Comparison of ENCODE assay signal across 8 cellular contexts in the genomic region with DNA sequence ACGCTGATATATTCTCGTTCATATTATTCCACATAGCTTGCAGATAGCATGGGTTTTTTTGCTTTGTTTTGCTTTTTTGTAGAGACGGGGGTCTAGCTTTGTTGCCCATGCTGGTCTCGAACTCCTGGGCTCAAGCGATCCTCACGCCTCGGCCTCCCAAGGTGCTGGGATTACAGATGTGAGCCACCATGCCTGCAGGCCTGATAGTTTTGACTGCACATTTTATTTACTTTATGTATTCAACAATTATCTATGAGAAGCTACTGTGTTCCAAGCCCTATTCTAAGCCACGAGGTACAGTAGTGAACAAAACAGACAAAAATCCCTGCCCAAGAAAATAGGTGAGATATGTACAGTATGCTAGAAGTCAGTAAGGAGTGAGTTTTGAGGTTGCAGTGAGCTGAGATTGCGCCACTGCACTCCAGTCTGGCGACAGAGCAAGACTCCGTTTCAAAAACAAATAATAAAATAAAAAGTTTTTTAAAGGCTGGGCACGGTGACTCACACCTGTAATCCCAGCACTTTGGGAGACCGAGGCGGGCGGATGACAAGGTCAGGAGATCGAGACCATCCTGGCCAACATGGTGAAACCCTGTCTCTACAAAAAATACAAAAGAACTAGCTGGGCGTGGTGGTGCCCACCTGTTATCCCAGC. TPM values are rescaled to one million over a fixed set of nuclear protein-coding genes. Genes with fewer than 3 reads are reported as not detected.
DNase-seq lines count a peak whose midpoint lies in the region; ATAC-seq, FAIRE-seq and TF ChIP-seq lines count a peak whose summit lies in the region.
"Not testable (repeated sequence)": the region's sequence is repeated elsewhere in the genome, so short reads cannot be mapped to it uniquely, and the experiment has no call there.

No MANE protein-coding gene starts in this region.

- peaks cover 45% of the 10 kb centered on the region for H3K4me1 ChIP-seq in A549
- H3K4me1 ChIP-seq in PC-9 (replicated peaks; ENCODE audit: insufficient read depth), result peaks cover 48% of the 10 kb centered on the region
- peaks cover 7 to 56% (median 43%) of the 10 kb centered on the region in 12 donors for H3K4me1 ChIP-seq in heart left ventricle
- peaks cover 40% of the 10 kb centered on the region for H3K4me1 ChIP-seq in muscle layer of colon (ENCODE audit: insufficient read depth, low read length)
- H3K4me1 ChIP-seq in skeletal muscle tissue (ENCODE audit: control insufficient read depth in 3 of 3, insufficient read depth in 3 of 3, low read length in 3 of 3), result peaks cover 29 to 38% (median 34%) of the 10 kb centered on the region in 3 donors

- not testable (repeated sequence) for H3K27me3 ChIP-seq in PC-9 (ENCODE audit: insufficient read depth, low read depth); heart left ventricle; muscle layer of colon (ENCODE audit: control insufficient read depth in 1 of 2, insufficient read depth in 2 of 2, low read length in 2 of 2); skeletal muscle tissue (ENCODE audit: control insufficient read depth in 3 of 3, insufficient read depth in 3 of 3, low read length in 3 of 3)

- not testable (repeated sequence) for H3K9me2 ChIP-seq in PC-9 (ENCODE audit: insufficient read depth)

- not testable (repeated sequence) for ATAC-seq in A549; activated T-cell treated with anti-CD3 and anti-CD28 coated beads, Interleukin-2, amount 50 U/mL, for 72 hours (replicated peaks in 1 of 2); central memory CD8-positive, alpha-beta T cell (replicated peaks; ENCODE audit: extremely low read depth, poor library complexity, severe bottlenecking); heart left ventricle

- intact Hi-C loops in PC-9 (cut with micrococcal nuclease; ENCODE audit: unreplicated experiment), result loop anchor here (1.0 to 2.0 kb wide), 4 partner anchors 33 to 69 kb away; no protein-coding TSS in a partner anchor
- intact Hi-C loops in heart left ventricle (cut with DNase I), result loop anchor here in 8 of 10 donors (1.0 to 5.0 kb wide), 6 partner anchors 32 to 65 kb away; no protein-coding TSS in a partner anchor

- H3K4me2 ChIP-seq in A549 (peak overlapping the region; percentile 96), PC-9 (peak overlapping the region; percentile 87)

- H3K9me3 Mint-ChIP-seq in activated T-cell treated with anti-CD3 and anti-CD28 coated beads, Interleukin-2, amount 50 U/mL, for 72 hours; central memory CD8-positive, alpha-beta T cell: not testable (repeated sequence)

- TF ChIP-seq CTCF in A549 (IDR thresholded peaks at IDR 0.05); HFF-Myc (IDR thresholded peaks at IDR 0.05; ENCODE audit: low read depth, low read length, missing control alignments); PC-9 (conservative IDR thresholded peaks at IDR 0.05); heart left ventricle (IDR thresholded peaks at IDR 0.05): not testable (repeated sequence)

- H3K4me3 Mint-ChIP-seq in activated T-cell treated with anti-CD3 and anti-CD28 coated beads, Interleukin-2, amount 50 U/mL, for 72 hours, result peak overlapping the region; percentile 90
- H3K4me3 Mint-ChIP-seq in central memory CD8-positive, alpha-beta T cell, result peak overlapping the region; percentile 93

- H3K36me3 ChIP-seq in PC-9 (ENCODE audit: low read depth) (peaks cover 12% of the 10 kb centered on the region), heart left ventricle (peaks cover 0 to 19% (median 11%) of the 10 kb centered on the region in 9 donors)
- not testable (repeated sequence) for H3K36me3 ChIP-seq in muscle layer of colon (ENCODE audit: insufficient read depth, low read length); skeletal muscle tissue (ENCODE audit: control insufficient read depth in 3 of 3, insufficient read depth in 3 of 3, low read length in 3 of 3)

- CTCF ChIA-PET in A549 (lab: Yijun Ruan, JAX) (interaction anchor here (0.8 to 3.6 kb wide), 22 partner anchors 9 to 181 kb away, joined by 3 to 28 read pairs (median 6); no protein-coding TSS in a partner anchor), PC-9 (lab: Charles Lee) (interaction anchor here (1.3 to 1.7 kb wide), 2 partner anchors 42 to 150 kb away, joined by 14 to 20 read pairs; a partner anchor contains a TSS)

- DNase-seq in A549 (ENCODE audit: low read depth in 1 of 2, low spot score in 1 of 2) (peak in 1 of 2 experiments; percentile 47), PC-9 (peak; percentile 48 to 77)
- not testable (repeated sequence) for DNase-seq in HFF-Myc (ENCODE audit: extremely low read depth, low read depth); activated T-cell treated with anti-CD3 and anti-CD28 coated beads, Interleukin-2, amount 50 U/mL, for 72 hours; central memory CD8-positive, alpha-beta T cell (ENCODE audit: low spot score in 2 of 2); heart left ventricle

- H3K27me3 Mint-ChIP-seq in activated T-cell treated with anti-CD3 and anti-CD28 coated beads, Interleukin-2, amount 50 U/mL, for 72 hours (ENCODE audit: low read depth); central memory CD8-positive, alpha-beta T cell: not testable (repeated sequence)

- H3K4me3 ChIP-seq in A549 (peak overlapping the region; percentile 96; the same call in 2 of the 3 replicates), HFF-Myc (replicated peaks; ENCODE audit: low read depth, low read length) (peak overlapping the region; percentile 81), PC-9 (peak overlapping the region; percentile 73; the same call in 1 of the 2 replicates), heart left ventricle (peak overlapping the region in 9 of 12 donors; percentile 67 to 100 (median 98)), muscle layer of colon (ENCODE audit: low read depth in 1 of 2, low read length in 2 of 2) (peak overlapping the region; percentile 74 to 99), skeletal muscle tissue (ENCODE audit: low read length in 3 of 3) (peak overlapping the region; percentile 80 to 96 (median 91))

- H3K27ac ChIP-seq in A549 (peak overlapping the region; percentile 100), PC-9 (peak overlapping the region; percentile 80), heart left ventricle (peak overlapping the region; percentile 93 to 100 (median 99)), muscle layer of colon (ENCODE audit: low read depth, low read length) (peak overlapping the region; percentile 96), skeletal muscle tissue (ENCODE audit: low read depth, low read length) (peak overlapping the region; percentile 99)

- H3K4me1 Mint-ChIP-seq in activated T-cell treated with anti-CD3 and anti-CD28 coated beads, Interleukin-2, amount 50 U/mL, for 72 hours (ENCODE audit: low read depth), result peaks cover 52% of the 10 kb centered on the region
- peaks cover 25% of the 10 kb centered on the region for H3K4me1 Mint-ChIP-seq in central memory CD8-positive, alpha-beta T cell

- peaks cover 36% of the 10 kb centered on the region for H3K79me2 ChIP-seq in PC-9 (ENCODE audit: low read depth)

- peaks cover 30% of the 10 kb centered on the region for H3F3A ChIP-seq in PC-9 (ENCODE audit: insufficient read depth, low read depth)

- 39% methylated on average over 17 of the region's 17 CpGs for WGBS in A549 (ENCODE audit: missing lambda C conversion rate)
- WGBS in heart left ventricle, 4 donors, result 77 to 82% (median 81%) methylated on average over 17 of the region's 17 CpGs

- not testable (repeated sequence) for H2AFZ ChIP-seq in PC-9

- not testable (repeated sequence) for TF ChIP-seq RAD21 in A549 (conservative IDR thresholded peaks at IDR 0.05 in 1 of 2, IDR thresholded peaks at IDR 0.05 in 1 of 2)

- not testable (repeated sequence) for TF ChIP-seq POLR2A in A549 (IDR thresholded peaks at IDR 0.05; ENCODE audit: low read length); heart left ventricle (IDR thresholded peaks at IDR 0.05)

- BruUV-seq in PC-9 (replicated peaks; lab: Mats Ljungman, UMichigan), result not testable (repeated sequence)

- not testable (repeated sequence) for H3K27ac Mint-ChIP-seq in activated T-cell treated with anti-CD3 and anti-CD28 coated beads, Interleukin-2, amount 50 U/mL, for 72 hours
- peak overlapping the region; percentile 89 for H3K27ac Mint-ChIP-seq in central memory CD8-positive, alpha-beta T cell (ENCODE audit: low read depth)

- POLR2A ChIA-PET in A549 (lab: Yijun Ruan, JAX), result interaction anchor here (0.6 to 2.6 kb wide), 7 partner anchors 9 to 66 kb away, joined by 3 to 18 read pairs (median 6); no protein-coding TSS in a partner anchor
- POLR2A ChIA-PET in PC-9 (lab: Charles Lee; ENCODE audit: unreplicated experiment), result interaction anchor here (0.5 to 1.1 kb wide), 5 partner anchors 13 to 242 kb away, joined by 3 to 16 read pairs (median 4); no protein-coding TSS in a partner anchor

- TF ChIP-seq EP300 in A549 (IDR thresholded peaks at IDR 0.05), result not testable (repeated sequence)

- H3K36me3 Mint-ChIP-seq in activated T-cell treated with anti-CD3 and anti-CD28 coated beads, Interleukin-2, amount 50 U/mL, for 72 hours (ENCODE audit: insufficient read depth in 2 of 2), result peaks cover 9 to 19% of the 10 kb centered on the region in 2 donors
- H3K36me3 Mint-ChIP-seq in central memory CD8-positive, alpha-beta T cell (ENCODE audit: insufficient read depth), result peaks cover 26% of the 10 kb centered on the region

- H4K20me1 ChIP-seq in PC-9 (ENCODE audit: insufficient read depth), result peaks cover 29% of the 10 kb centered on the region

- not testable (repeated sequence) for FAIRE-seq in A549 (lab: Jason Lieb, UNC)

- H3K9me3 ChIP-seq in A549; PC-9 (ENCODE audit: insufficient read depth, low read depth); heart left ventricle; muscle layer of colon (ENCODE audit: low read length); skeletal muscle tissue (ENCODE audit: control insufficient read depth in 3 of 3, low read length in 3 of 3): not testable (repeated sequence)

- peak overlapping the region; percentile 89 for H3K9ac ChIP-seq in muscle layer of colon (ENCODE audit: low read length)
- peak overlapping the region; percentile 94 to 98 (median 95) for H3K9ac ChIP-seq in skeletal muscle tissue (ENCODE audit: low read depth in 1 of 3, low read length in 3 of 3)

RNA-seq across cellular contexts. Expression of a gene that starts 1.3 kb away (rescaled TPM):
- polyA plus RNA-seq in A549 (2011; rRNA removed) (140 and 141 TPM in 2 replicates), A549 (2017; fragmentation: RNase III; extraction: RNeasy Plus Mini Kit Qiagen cat#74134 plus additional on column Dnase treatment) (295 to 306 TPM (median 302 TPM) in 3 replicates), heart left ventricle (100 to 1,000 TPM in 1 of 2 donors, 10 to 100 TPM in 1; 85.5 to 186 TPM)
- polyA plus RNA-seq in A549 (2012; cell fraction: cytosol; rRNA removed), result 45.1 and 50.9 TPM in 2 replicates
- 40.3 and 49.7 TPM in 2 replicates for polyA plus RNA-seq in A549 (2012; cell fraction: nucleus; rRNA removed)
- 131 and 145 TPM in 2 replicates for polyA minus RNA-seq in A549 (2011; rRNA and poly(A)+ RNA removed)
- total RNA-seq in PC-9 (2021) (206 and 250 TPM in 2 replicates), heart left ventricle (100 to 1,000 TPM; 141 to 282 (median 196) TPM), skeletal muscle tissue (86.1 TPM)
- 100 to 1,000 TPM; 107 to 120 TPM for total RNA-seq in activated T-cell treated with anti-CD3 and anti-CD28 coated beads, Interleukin-2, amount 50 U/mL, for 72 hours

RNA-seq across cellular contexts. Expression of a gene that starts 49.4 kb away (rescaled TPM):
- polyA plus RNA-seq in A549 (2011; rRNA removed), result 0.45 and 0.91 TPM in 2 replicates
- polyA plus RNA-seq in A549 (2012; cell fraction: cytosol; rRNA removed), result 1.1 and 1.4 TPM in 2 replicates
- 1.7 and 2.3 TPM in 2 replicates for polyA plus RNA-seq in A549 (2012; cell fraction: nucleus; rRNA removed)
- polyA plus RNA-seq in A549 (2017; fragmentation: RNase III; extraction: RNeasy Plus Mini Kit Qiagen cat#74134 plus additional on column Dnase treatment), result 0.79 to 1.0 TPM (median 1.0 TPM) in 3 replicates
- 0.66 and 0.92 TPM in 2 replicates for polyA minus RNA-seq in A549 (2011; rRNA and poly(A)+ RNA removed)
- total RNA-seq in PC-9 (2021), result 3.5 and 3.9 TPM in 2 replicates
- total RNA-seq in activated T-cell treated with anti-CD3 and anti-CD28 coated beads, Interleukin-2, amount 50 U/mL, for 72 hours, result 1 to 10 TPM in 1 of 2 donors, under 1 TPM in 1; 0.60 to 1.0 TPM
- 1 to 10 TPM in 1 of 9 donors, under 1 TPM in 8; 0.23 to 1.2 (median 0.67) TPM for total RNA-seq in heart left ventricle
- 1 to 10 TPM; 1.1 to 1.6 TPM for polyA plus RNA-seq in heart left ventricle
- total RNA-seq in skeletal muscle tissue, result 1.0 TPM

RNA-seq across cellular contexts. Expression of a gene that starts 57.6 kb away (rescaled TPM):
- 185 and 209 TPM in 2 replicates for polyA plus RNA-seq in A549 (2011; rRNA removed)
- 1,409 and 1,648 TPM in 2 replicates for polyA plus RNA-seq in A549 (2012; cell fraction: cytosol; rRNA removed)
- 1,259 and 1,748 TPM in 2 replicates for polyA plus RNA-seq in A549 (2012; cell fraction: nucleus; rRNA removed)
- polyA plus RNA-seq in A549 (2017; fragmentation: RNase III; extraction: RNeasy Plus Mini Kit Qiagen cat#74134 plus additional on column Dnase treatment), result 547 to 666 TPM (median 620 TPM) in 3 replicates
- 41.9 and 74.6 TPM in 2 replicates for polyA minus RNA-seq in A549 (2011; rRNA and poly(A)+ RNA removed)
- 376 and 414 TPM in 2 replicates for total RNA-seq in PC-9 (2021)
- total RNA-seq in activated T-cell treated with anti-CD3 and anti-CD28 coated beads, Interleukin-2, amount 50 U/mL, for 72 hours, result 10 to 100 TPM; 39.7 to 42.0 TPM
- total RNA-seq in heart left ventricle, result 1,000 to 10,000 TPM in 8 of 9 donors, 100 to 1,000 TPM in 1; 822 to 5,278 (median 1,968) TPM
- 1,000 to 10,000 TPM; 2,695 to 3,131 TPM for polyA plus RNA-seq in heart left ventricle
- 80.4 TPM for total RNA-seq in skeletal muscle tissue
